Comparison of ENCODE assay signal across 11 cellular contexts in the genomic region with DNA sequence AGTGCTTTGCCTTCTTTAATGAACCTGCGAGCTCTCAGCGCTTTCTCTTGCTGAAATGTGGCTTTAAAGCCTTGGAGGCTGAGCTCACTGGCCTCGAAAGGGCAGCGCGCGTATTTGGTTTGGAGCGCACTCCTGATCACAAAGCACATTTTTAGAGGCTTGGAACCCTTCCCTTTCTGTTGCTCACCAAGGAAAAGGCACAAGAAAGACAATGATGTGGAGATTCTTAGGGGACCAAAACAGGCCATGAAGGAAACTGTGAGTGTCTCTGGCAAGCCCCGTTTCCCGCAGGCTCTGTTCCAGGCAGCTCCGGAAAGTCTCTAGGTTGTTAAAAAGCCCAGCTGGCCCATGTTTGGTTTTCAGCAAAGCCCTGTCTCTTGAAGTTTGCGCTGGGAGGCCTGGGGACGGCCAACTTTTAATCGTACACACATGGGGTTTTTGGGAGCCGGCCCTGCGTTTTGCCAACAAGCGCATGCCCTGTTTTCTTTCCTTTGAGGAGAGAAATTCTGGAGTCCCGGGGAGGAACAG. TPM values are rescaled to one million over a fixed set of nuclear protein-coding genes. Genes with fewer than 3 reads are reported as not detected.
DNase-seq lines count a peak whose midpoint lies in the region; ATAC-seq and TF ChIP-seq lines count a peak whose summit lies in the region.
"Had no signal": no experiment of that assay in that cellular context is flagged by ENCODE, and none has a peak within 500 bp of the region (broad histone marks: within the 10 kb centered on the region; RNA-seq: fewer than 3 reads in every experiment).

No MANE protein-coding gene starts in this region.

- WGBS in tibial nerve, 2 donors, result 24 to 29% methylated on average over 16 to 17 of the region's 17 CpGs

- H3K36me3 ChIP-seq in adipocyte (ENCODE audit: control insufficient read depth, insufficient read depth, low read length, severe bottlenecking) (peaks cover 41% of the 10 kb centered on the region), tibial nerve (peaks cover 0 to 46% (median 8%) of the 10 kb centered on the region in 3 donors)

- TF ChIP-seq CTCF in fibroblast of pulmonary artery (IDR thresholded peaks at IDR 0.05; ENCODE audit: low read length, missing control alignments), result no peak
- TF ChIP-seq CTCF in tibial nerve (IDR thresholded peaks at IDR 0.05), result no peak

- peak in 1 of 2 donors; percentile 22 for TF ChIP-seq POLR2A in tibial nerve (IDR thresholded peaks at IDR 0.05)

- H3K4me1 ChIP-seq in adipocyte (ENCODE audit: control insufficient read depth, insufficient read depth, low read length), result peaks cover 57% of the 10 kb centered on the region
- peaks cover 0 to 48% (median 31%) of the 10 kb centered on the region in 4 donors for H3K4me1 ChIP-seq in tibial nerve
- H3K4me1 ChIP-seq: parathyroid adenoma had no signal

- TF ChIP-seq EP300 in tibial nerve (IDR thresholded peaks at IDR 0.05), result peak; percentile 15 to 87

- H3K27me3 ChIP-seq in adipocyte (replicated peaks; ENCODE audit: control insufficient read depth, insufficient read depth, low read length) (no peaks in the 10 kb centered on the region), tibial nerve (no peaks in the 10 kb centered on the region)
- H3K27me3 ChIP-seq: SJSA1 had no signal

- peak overlapping the region; percentile 95 for H3K9ac ChIP-seq in adipocyte (ENCODE audit: low read length)
- H3K9ac ChIP-seq: parathyroid adenoma had no signal

- H3K9me3 ChIP-seq in adipocyte (ENCODE audit: control insufficient read depth, low read length), result no peaks in the 10 kb centered on the region
- peaks cover 0 to 14% (median 2%) of the 10 kb centered on the region in 4 donors for H3K9me3 ChIP-seq in tibial nerve
- H3K9me3 ChIP-seq: SJSA1 had no signal

- DNase-seq in adipocyte (ENCODE audit: low read depth) (peak; percentile 71), fibroblast of pulmonary artery (ENCODE audit: low read depth) (peak; percentile 97), mucosa of gallbladder (ENCODE audit: low spot score) (peak; percentile 76), tibial nerve (ENCODE audit: low spot score in 2 of 2) (peak; percentile 75 to 77), SK-N-DZ (ENCODE audit: low spot score) (no peak), NCI-H2081 treated with DMSO at 0.1 percent for 48 hours (lab: John Stamatoyannopoulos, UW) (no peak), NCI-H2171 treated with DMSO at 0.1 percent for 48 hours (lab: John Stamatoyannopoulos, UW) (no peak)
- DNase-seq: NCI-H1694 had no signal

- H3K4me3 ChIP-seq in adipocyte (ENCODE audit: low read length) (peak overlapping the region; percentile 75), fibroblast of pulmonary artery (replicated peaks; ENCODE audit: low read depth, low read length) (peak overlapping the region; percentile 21), tibial nerve (peak overlapping the region in 2 of 4 donors; percentile 2 to 14)
- H3K4me3 ChIP-seq: SJSA1 had no signal

- peak overlapping the region; percentile 75 to 97 (median 86) for H3K27ac ChIP-seq in tibial nerve
- H3K27ac ChIP-seq: parathyroid adenoma, SJSA1 had no signal

- no peak for ATAC-seq in GM18870 (IDR thresholded peaks at IDR 0.05; ENCODE audit: unreplicated experiment)

RNA-seq across cellular contexts. Expression of gene SPC24, which starts 9.4 kb away (rescaled TPM):
- total RNA-seq in mucosa of gallbladder (2.1 TPM), tibial nerve (10 to 100 TPM in 1 of 4 donors, 1 to 10 TPM in 3; 2.6 to 20.4 (median 4.4) TPM)
- 120 and 144 TPM in 2 replicates for polyA plus RNA-seq in SK-N-DZ (2014; cell fraction: cytosol; rRNA removed)
- 99.3 and 99.7 TPM in 2 replicates for polyA plus RNA-seq in SK-N-DZ (2014; cell fraction: nucleus; rRNA removed)

RNA-seq across cellular contexts. Expression of gene KANK2, which starts 32.4 kb away (rescaled TPM):
- total RNA-seq in mucosa of gallbladder, result 225 TPM
- 100 to 1,000 TPM; 355 to 752 (median 582) TPM for total RNA-seq in tibial nerve
- polyA plus RNA-seq in SK-N-DZ (2014; cell fraction: cytosol; rRNA removed), result 20.7 and 22.0 TPM in 2 replicates
- polyA plus RNA-seq in SK-N-DZ (2014; cell fraction: nucleus; rRNA removed), result 14.7 and 21.7 TPM in 2 replicates

Comparison
In these comparisons a context has a peak if more than half of its experiments do, and no peak if none do; other contexts are left out.
1. DNase-seq: peak in adipocyte (single experiment), fibroblast of pulmonary artery (single experiment), mucosa of gallbladder (single experiment) and tibial nerve (2 of 2); none in SK-N-DZ (single experiment), NCI-H2081 treated with DMSO at 0.1 percent for 48 hours (single experiment) and NCI-H2171 treated with DMSO at 0.1 percent for 48 hours (single experiment).